In genomic region chr1:45622891-45623394, GRCh38 we compare ENCODE assay signal across 18 cellular contexts. TPM values are rescaled to one million over a fixed set of nuclear protein-coding genes. Genes with fewer than 3 reads are reported as not detected.
DNase-seq lines count a peak whose midpoint lies in the region; ATAC-seq and TF ChIP-seq lines count a peak whose summit lies in the region.
"Had no signal": no experiment of that assay in that cellular context is flagged by ENCODE, and none has a peak within 500 bp of the region (broad histone marks: within the 10 kb centered on the region; RNA-seq: fewer than 3 reads in every experiment).

No MANE protein-coding gene starts in this region.

- H4K91ac ChIP-seq in H9 (ENCODE audit: insufficient read length, low read depth, low read length), result no peak overlapping the region

- H4K8ac ChIP-seq in H9 (replicated peaks; ENCODE audit: insufficient read length, low read depth, low read length), result no peak overlapping the region

- H3K79me2 ChIP-seq in H9 (ENCODE audit: insufficient read depth, low read length), result no peaks in the 10 kb centered on the region

- H3K9me3 Mint-ChIP-seq in H9, result no peaks in the 10 kb centered on the region
- H3K9me3 Mint-ChIP-seq in activated naive CD8-positive, alpha-beta T cell treated with anti-CD3 and anti-CD28 coated beads, Interleukin-2, amount 50 U/mL, for 24 hours, result no peaks in the 10 kb centered on the region
- H3K9me3 Mint-ChIP-seq in stimulated activated naive CD8-positive, alpha-beta T cell treated with anti-CD3 and anti-CD28 coated beads, Interleukin-15, amount 100 ng/mL, for 72 hours, result no peaks in the 10 kb centered on the region
- H3K9me3 Mint-ChIP-seq: CD4-positive, CD25-positive, alpha-beta regulatory T cell had no signal

- H3K27ac Mint-ChIP-seq in H9, result peak overlapping the region in 2 of 3 experiments; percentile 80 to 84; a peak in 3 of 7 replicates
- H3K27ac Mint-ChIP-seq in activated naive CD8-positive, alpha-beta T cell treated with anti-CD3 and anti-CD28 coated beads, Interleukin-2, amount 50 U/mL, for 24 hours, result no peak overlapping the region
- peak overlapping the region in 1 of 2 donors; percentile 90 for H3K27ac Mint-ChIP-seq in stimulated activated naive CD8-positive, alpha-beta T cell treated with anti-CD3 and anti-CD28 coated beads, Interleukin-15, amount 100 ng/mL, for 72 hours

- no peak overlapping the region for H2BK120ac ChIP-seq in H9 (ENCODE audit: low read depth, low read length, poor library complexity, severe bottlenecking)

- H3K4ac ChIP-seq in H9 (ENCODE audit: low read depth, low read length), result no peak overlapping the region

- peaks cover 16 to 46% (median 32%) of the 10 kb centered on the region in 3 experiments; a peak in 6 of 7 replicates for H3K36me3 Mint-ChIP-seq in H9 (ENCODE audit: insufficient read depth in 1 of 3, low read depth in 3 of 3)
- peaks cover 24% of the 10 kb centered on the region for H3K36me3 Mint-ChIP-seq in activated naive CD8-positive, alpha-beta T cell treated with anti-CD3 and anti-CD28 coated beads, Interleukin-2, amount 50 U/mL, for 24 hours (ENCODE audit: low read depth)

- H3K4me1 ChIP-seq in H9 (ENCODE audit: insufficient read depth, low read length) (no peaks in the 10 kb centered on the region), esophagus muscularis mucosa (peaks cover 14 to 41% (median 29%) of the 10 kb centered on the region in 4 donors), lower lobe of right lung (peaks cover 16% of the 10 kb centered on the region), testis (peaks cover 8% of the 10 kb centered on the region)
- H3K4me1 ChIP-seq: HAP-1 had no signal

- H3K4me2 ChIP-seq in H9 (ENCODE audit: insufficient read depth, insufficient read length, low read length), result no peak overlapping the region

- peaks cover 0 to 4% of the 10 kb centered on the region in 2 experiments; a peak in 1 of 4 replicates for H3K4me1 Mint-ChIP-seq in H9
- H3K4me1 Mint-ChIP-seq in activated naive CD8-positive, alpha-beta T cell treated with anti-CD3 and anti-CD28 coated beads, Interleukin-2, amount 50 U/mL, for 24 hours, result no peaks in the 10 kb centered on the region
- no peaks in the 10 kb centered on the region for H3K4me1 Mint-ChIP-seq in stimulated activated naive CD8-positive, alpha-beta T cell treated with anti-CD3 and anti-CD28 coated beads, Interleukin-15, amount 100 ng/mL, for 72 hours

- no peak overlapping the region for H2AFZ ChIP-seq in H9 (ENCODE audit: low read length)

- H3K27ac ChIP-seq in H9 (ENCODE audit: insufficient read length, low read depth, low read length), result no peak overlapping the region
- peak overlapping the region; percentile 28 to 57 (median 48) for H3K27ac ChIP-seq in esophagus muscularis mucosa (replicated peaks in 1 of 4)
- no peak overlapping the region for H3K27ac ChIP-seq in lower lobe of right lung
- H3K27ac ChIP-seq in testis, result peak overlapping the region in 1 of 2 donors; percentile 57

- TF ChIP-seq POLR2A in esophagus muscularis mucosa (IDR thresholded peaks at IDR 0.05; ENCODE audit: low read depth), result no peak
- no peak for TF ChIP-seq POLR2A in testis (IDR thresholded peaks at IDR 0.05)

- H3K4me3 ChIP-seq in esophagus muscularis mucosa (peak overlapping the region; percentile 37 to 43 (median 38)), lower lobe of right lung (peak overlapping the region; percentile 25), testis (peak overlapping the region; percentile 37 to 44)
- H3K4me3 ChIP-seq: HAP-1 had no signal

- H3K27me3 ChIP-seq in H9 (ENCODE audit: insufficient read depth, low read length) (no peaks in the 10 kb centered on the region), esophagus muscularis mucosa (no peaks in the 10 kb centered on the region), lower lobe of right lung (ENCODE audit: low read depth) (no peaks in the 10 kb centered on the region), testis (no peaks in the 10 kb centered on the region)

- no peaks in the 10 kb centered on the region for H3K79me1 ChIP-seq in H9 (ENCODE audit: insufficient read depth, low read depth, low read length, poor library complexity, severe bottlenecking)

- TF ChIP-seq EP300 in esophagus muscularis mucosa (IDR thresholded peaks at IDR 0.05), result no peak

- H2BK15ac ChIP-seq in H9 (ENCODE audit: low read depth, low read length), result no peak overlapping the region

- H3K14ac ChIP-seq in H9 (ENCODE audit: insufficient read depth, low read length), result no peak overlapping the region

- H3K36me3 ChIP-seq in esophagus muscularis mucosa (peaks cover 15 to 56% (median 42%) of the 10 kb centered on the region in 4 donors), lower lobe of right lung (peaks cover 69% of the 10 kb centered on the region), testis (ENCODE audit: low read depth, missing control alignments) (no peaks in the 10 kb centered on the region)

- ATAC-seq in lower lobe of right lung, result peak; percentile 5 to 17
- ATAC-seq in activated naive CD8-positive, alpha-beta T cell treated with anti-CD3 and anti-CD28 coated beads, Interleukin-2, amount 50 U/mL, for 24 hours, result no peak
- no peak for ATAC-seq in stimulated activated naive CD8-positive, alpha-beta T cell treated with anti-CD3 and anti-CD28 coated beads, Interleukin-15, amount 100 ng/mL, for 72 hours
- ATAC-seq: stimulated activated naive CD8-positive, alpha-beta T cell treated with anti-CD3 and anti-CD28 coated beads, Interleukin-15, Interleukin-2, amounts not matched to agents 100 U/mL and 50 U/mL, for 24 hours had no signal

- TF ChIP-seq CTCF in H9 (conservative IDR thresholded peaks at IDR 0.05), result no peak
- TF ChIP-seq CTCF in esophagus muscularis mucosa (IDR thresholded peaks at IDR 0.05), result no peak
- no peak for TF ChIP-seq CTCF in lower lobe of right lung (IDR thresholded peaks at IDR 0.05)
- TF ChIP-seq CTCF in testis (IDR thresholded peaks at IDR 0.05), result no peak

- no peak overlapping the region for H3K4me3 Mint-ChIP-seq in H9
- no peak overlapping the region for H3K4me3 Mint-ChIP-seq in activated naive CD8-positive, alpha-beta T cell treated with anti-CD3 and anti-CD28 coated beads, Interleukin-2, amount 50 U/mL, for 24 hours
- no peak overlapping the region for H3K4me3 Mint-ChIP-seq in stimulated activated naive CD8-positive, alpha-beta T cell treated with anti-CD3 and anti-CD28 coated beads, Interleukin-15, amount 100 ng/mL, for 72 hours

- no peak overlapping the region for H3K18ac ChIP-seq in H9 (ENCODE audit: insufficient read length, low read depth, low read length)

- no peak overlapping the region for H2BK12ac ChIP-seq in H9 (ENCODE audit: insufficient read length, low read depth, low read length)

- no peak overlapping the region for H3K23ac ChIP-seq in H9 (ENCODE audit: insufficient read length, low read depth, low read length)

- H3K23me2 ChIP-seq in H9 (ENCODE audit: insufficient read length, low read depth, low read length, poor library complexity, severe bottlenecking), result no peaks in the 10 kb centered on the region

- H3K56ac ChIP-seq in H9 (ENCODE audit: insufficient read length, low read depth, low read length), result no peak overlapping the region

- no peak overlapping the region for H4K5ac ChIP-seq in H9 (ENCODE audit: insufficient read length, low read depth, low read length)

- H3K9me3 ChIP-seq in H9 (ENCODE audit: control insufficient read depth, low read depth, low read length) (no peaks in the 10 kb centered on the region), esophagus muscularis mucosa (no peaks in the 10 kb centered on the region), lower lobe of right lung (no peaks in the 10 kb centered on the region), testis (no peaks in the 10 kb centered on the region)
- H3K9me3 ChIP-seq: HAP-1 had no signal

- H3T11ph ChIP-seq in H9 (ENCODE audit: low read length), result no peak overlapping the region

- no peak overlapping the region for H3K9ac ChIP-seq in H9 (ENCODE audit: extremely low read depth, insufficient read length, low read length)

- H2BK5ac ChIP-seq in H9 (ENCODE audit: insufficient read length, low read length), result no peak overlapping the region

- no peaks in the 10 kb centered on the region for H4K20me1 ChIP-seq in H9 (ENCODE audit: control insufficient read depth, insufficient read depth, insufficient read length)

- H3K27me3 Mint-ChIP-seq in H9 (ENCODE audit: low read depth), result no peaks in the 10 kb centered on the region
- no peaks in the 10 kb centered on the region for H3K27me3 Mint-ChIP-seq in activated naive CD8-positive, alpha-beta T cell treated with anti-CD3 and anti-CD28 coated beads, Interleukin-2, amount 50 U/mL, for 24 hours
- no peaks in the 10 kb centered on the region for H3K27me3 Mint-ChIP-seq in stimulated activated naive CD8-positive, alpha-beta T cell treated with anti-CD3 and anti-CD28 coated beads, Interleukin-15, amount 100 ng/mL, for 72 hours
- H3K27me3 Mint-ChIP-seq: CD4-positive, CD25-positive, alpha-beta regulatory T cell had no signal

- no CpG with 5 or more reads among the region's 49 CpGs for WGBS in H9 (ENCODE audit: extremely low coverage, insufficient read length, low lambda C conversion rate)
- WGBS in esophagus muscularis mucosa, result 71% methylated on average over 34 of the region's 49 CpGs
- WGBS in testis, 2 donors, result 32 to 34% methylated on average over 21 to 48 of the region's 49 CpGs

- intact Hi-C loops in esophagus muscularis mucosa (cut with DNase I), result no loop called here
- intact Hi-C loops in lower lobe of right lung (cut with DNase I), result no loop called here
- intact Hi-C loops in testis (cut with DNase I; ENCODE audit: low total_unique reads), result no loop called here

- no peak overlapping the region for H2AK5ac ChIP-seq in H9 (ENCODE audit: insufficient read length, low read length)

- H2BK20ac ChIP-seq in H9 (ENCODE audit: low read depth, low read length, poor library complexity, severe bottlenecking), result no peak overlapping the region

- DNase-seq in H9 (peak; percentile 52), esophagus muscularis mucosa (ENCODE audit: extremely low spot score) (no peak), lower lobe of right lung (no peak), testis (no peak), NCI-H146 (lab: John Stamatoyannopoulos, UW) (no peak), inferior parietal cortex (ENCODE audit: extremely low spot score) (no peak)
- DNase-seq in activated naive CD8-positive, alpha-beta T cell treated with anti-CD3 and anti-CD28 coated beads, Interleukin-2, amount 50 U/mL, for 24 hours, result no peak
- DNase-seq in stimulated activated naive CD8-positive, alpha-beta T cell treated with anti-CD3 and anti-CD28 coated beads, Interleukin-15, amount 100 ng/mL, for 72 hours, result no peak
- DNase-seq: activated CD4-positive, alpha-beta T cell treated with anti-CD3 and anti-CD28 coated beads for 48 hours; activated gamma-delta T cell treated with Interleukin-2 at 50 U/mL for 16 hours; CD4-positive, CD25-positive, alpha-beta regulatory T cell; GDM1; hypothalamus; MM.1S; NCI-H226; stimulated activated naive CD8-positive, alpha-beta T cell treated with anti-CD3 and anti-CD28 coated beads, Interleukin-15, Interleukin-2, amounts not matched to agents 100 U/mL and 50 U/mL, for 24 hours; T-helper 2 cell had no signal

RNA-seq across cellular contexts. Expression of gene CCDC17, which starts 0.9 kb away (rescaled TPM):
- total RNA-seq in H9 (2021) (1.0 and 1.9 TPM in 2 replicates), esophagus muscularis mucosa (1 to 10 TPM in 1 of 4 donors, under 1 TPM in 3; 0.66 to 1.0 (median 0.90) TPM), lower lobe of right lung (20.3 TPM), testis (1 to 10 TPM; 3.8 to 5.0 TPM)
- polyA plus RNA-seq in testis (ENCODE audit: insufficient read depth, low read depth, low replicate concordance), result 4.4 TPM

RNA-seq across cellular contexts. Expression of gene NASP, which starts 39.1 kb away (rescaled TPM):
- total RNA-seq in H9 (2021) (484 and 514 TPM in 2 replicates), esophagus muscularis mucosa (10 to 100 TPM; 51.4 to 60.6 (median 53.5) TPM), lower lobe of right lung (50.0 TPM), testis (100 to 1,000 TPM; 184 to 194 TPM)
- polyA plus RNA-seq in testis (ENCODE audit: insufficient read depth, low read depth, low replicate concordance), result 206 TPM

Comparison
In these comparisons a context has a peak if more than half of its experiments do, and no peak if none do; other contexts are left out.
1. H3K27ac ChIP-seq: peak in esophagus muscularis mucosa (4 of 4); none in H9 (single experiment) and lower lobe of right lung (single experiment).
2. ATAC-seq: peak in lower lobe of right lung (2 of 2); none in activated naive CD8-positive, alpha-beta T cell treated with anti-CD3 and anti-CD28 coated beads, Interleukin-2, amount 50 U/mL, for 24 hours (single experiment) and stimulated activated naive CD8-positive, alpha-beta T cell treated with anti-CD3 and anti-CD28 coated beads, Interleukin-15, amount 100 ng/mL, for 72 hours (single experiment).
3. Peak in every context shown above with its lines, with median percentiles within 50 percentile points of each other: H3K4me3 ChIP-seq.